In genomic region chr19:13717194-13717643, GRCh38 we compare ENCODE assay signal across 21 cellular contexts. TPM values are rescaled to one million over a fixed set of nuclear protein-coding genes. Genes with fewer than 3 reads are reported as not detected.
DNase-seq lines count a peak whose midpoint lies in the region; ATAC-seq and TF ChIP-seq lines count a peak whose summit lies in the region.
"Had no signal": no experiment of that assay in that cellular context is flagged by ENCODE, and none has a peak within 500 bp of the region (broad histone marks: within the 10 kb centered on the region; RNA-seq: fewer than 3 reads in every experiment).

No MANE protein-coding gene starts in this region.

- no peak for TF ChIP-seq POLR2A in erythroblast (IDR thresholded peaks at IDR 0.05; ENCODE audit: low read length)

- POLR2A ChIA-PET in PC-3 (lab: Charles Lee; ENCODE audit: unreplicated experiment), result interaction anchor here (0.5 to 0.6 kb wide), 3 partner anchors 11 to 489 kb away, joined by 3 to 10 read pairs (median 4); no protein-coding TSS in a partner anchor

- peak; percentile 80 for DNase-seq in Caki2 (ENCODE audit: low read depth)
- peak; percentile 63 for DNase-seq in KBM-7
- peak; percentile 90 for DNase-seq in PC-3
- peak; percentile 60 to 81 for DNase-seq in erythroblast (lab: John Stamatoyannopoulos, UW)
- no peak for DNase-seq in left cardiac atrium
- no peak for DNase-seq in midbrain (lab: John Stamatoyannopoulos, UW)
- DNase-seq: activated CD4-positive, alpha-beta T cell treated with anti-CD3 and anti-CD28 coated beads, Interleukin-2, amount 10 ng/mL, durations not matched to agents 24 days and 14 days; activated gamma-delta T cell treated with Interleukin-2 at 50 U/mL for 16 hours; anterior cingulate cortex; Caco-2; cerebellar nuclear complex; effector CD8-positive, alpha-beta T cell; hippocampal formation; natural killer cell; NCI-H226; stimulated activated CD4-positive, alpha-beta T cell treated with anti-CD3 and anti-CD28 coated beads, Interleukin-4, amount 100 ng/mL, for 4 hours had no signal

- TF ChIP-seq CTCF in PC-3 (conservative IDR thresholded peaks at IDR 0.05; ENCODE audit: low read depth, low read length), result peak; percentile 39; the same call in 1 of the 2 replicates

- H4K20me1 ChIP-seq in PC-3 (ENCODE audit: low read length), result no peaks in the 10 kb centered on the region

- no peaks in the 10 kb centered on the region for H3K27me3 ChIP-seq in PC-3 (ENCODE audit: low read length)
- H3K27me3 ChIP-seq: vagina had no signal

- peak overlapping the region; percentile 28; the same call in 1 of the 2 replicates for H3K4me3 ChIP-seq in PC-3 (ENCODE audit: low read length)
- H3K4me3 ChIP-seq: SJSA1, skin epidermis, vagina had no signal

- no peaks in the 10 kb centered on the region for H3K36me3 ChIP-seq in PC-3 (ENCODE audit: low read depth, low read length)
- H3K36me3 ChIP-seq: SJSA1, vagina had no signal

- in situ Hi-C loops in Caki2 (cut with HindIII; ENCODE audit: low pct_unique_long_range_greater_than_20kb, low sequenced_read_pairs), result no loop called here
- in situ Hi-C loops in KBM-7 (cut with MboI; ENCODE audit: low pct_unique_long_range_greater_than_20kb, low sequenced_read_pairs), result no loop called here

- H3K79me2 ChIP-seq in PC-3 (ENCODE audit: low read length), result no peaks in the 10 kb centered on the region

- peaks cover 7% of the 10 kb centered on the region for H3F3A ChIP-seq in PC-3 (ENCODE audit: low read length, unreplicated experiment)

- H2AFZ ChIP-seq in PC-3 (ENCODE audit: low read length), result peak overlapping the region; percentile 54

- H3K4me1 ChIP-seq in PC-3 (ENCODE audit: insufficient read depth, low read length), result peaks cover 23% of the 10 kb centered on the region
- H3K4me1 ChIP-seq: Caco-2, SJSA1, vagina had no signal

- H3K9me2 ChIP-seq in PC-3 (replicated peaks; ENCODE audit: low read length), result no peaks in the 10 kb centered on the region

- peak overlapping the region; percentile 6 for H3K9ac ChIP-seq in PC-3 (ENCODE audit: low read length)

- no TSS peak for BruUV-seq in PC-3 (replicated peaks; lab: Mats Ljungman, UMichigan)

- CTCF ChIA-PET in PC-3 (lab: Charles Lee), result interaction anchor here (0.6 to 1.3 kb wide), 4 partner anchors 14 to 390 kb away, joined by 3 to 6 read pairs (median 4); no protein-coding TSS in a partner anchor

- H3K4me2 ChIP-seq in PC-3 (ENCODE audit: low read length), result peak overlapping the region; percentile 77

- ATAC-seq in PC-3, result peak; percentile 88
- ATAC-seq in left cardiac atrium, result no peak
- ATAC-seq in HG02885 (IDR thresholded peaks at IDR 0.05; ENCODE audit: poor library complexity, unreplicated experiment), result no peak
- no peak for ATAC-seq in GM19452 (IDR thresholded peaks at IDR 0.05; ENCODE audit: unreplicated experiment)
- ATAC-seq: natural killer cell had no signal

- intact Hi-C loops in PC-3 (cut with micrococcal nuclease) (loop anchor here (1.0 to 5.0 kb wide), 2 partner anchors 96 to 440 kb away; no protein-coding TSS in a partner anchor), left cardiac atrium (cut with DNase I) (loop anchor here in 1 of 2 donors (2.0 kb wide), 1 partner anchor 118 kb away; no protein-coding TSS in a partner anchor)

- H3K9me3 ChIP-seq in PC-3 (ENCODE audit: low read length), result no peaks in the 10 kb centered on the region
- H3K9me3 ChIP-seq: Caco-2, vagina had no signal

- H3K27ac ChIP-seq in PC-3 (ENCODE audit: low read length), result peak overlapping the region; percentile 64
- H3K27ac ChIP-seq: SJSA1, skin epidermis, vagina had no signal

RNA-seq across cellular contexts. Expression of gene MRI1, which starts 47.1 kb away (rescaled TPM):
- total RNA-seq in Caki2 (2014; rRNA removed; shearing (Covaris generic); ENCODE audit: low replicate concordance), result 90.3 and 174 TPM in 2 replicates
- 85.2 and 140 TPM in 2 replicates for total RNA-seq in PC-3 (2014; rRNA removed)
- total RNA-seq in left cardiac atrium, result 10 to 100 TPM; 15.8 to 16.4 TPM

RNA-seq across cellular contexts. Expression of gene C19orf53, which starts 57.0 kb away (rescaled TPM):
- 170 and 176 TPM in 2 replicates for total RNA-seq in Caki2 (2014; rRNA removed; shearing (Covaris generic); ENCODE audit: low replicate concordance)
- 341 and 392 TPM in 2 replicates for total RNA-seq in PC-3 (2014; rRNA removed)
- 10 to 100 TPM; 82.6 to 83.2 TPM for total RNA-seq in left cardiac atrium

Comparison
In these comparisons a context has a peak if more than half of its experiments do, and no peak if none do; other contexts are left out.
1. DNase-seq: peak in Caki2 (single experiment), KBM-7 (single experiment), PC-3 (single experiment) and erythroblast (2 of 2); none in left cardiac atrium (single experiment) and midbrain (single experiment).